In genomic region chr6:33740204-33740608, GRCh38 we compare ENCODE assay signal across 1 cellular context.
TF ChIP-seq lines count a peak whose summit lies in the region.

No MANE protein-coding gene starts in this region.

TF ChIP-seq in K562, 482 proteins besides CTCF, POLR2A, EP300 and RAD21 (continues in another document):
- TF ChIP-seq SMAD4 (CRISPR knock-in tag; conservative IDR thresholded peaks at IDR 0.05): 0 out of 2 replicates have a peak, but pooled peaks have one; percentile 64
- TF ChIP-seq MED1 (CRISPR knock-in tag; IDR thresholded peaks at IDR 0.05; ENCODE audit: borderline replicate concordance): no peak
- TF ChIP-seq GTF2A2 (tag; IDR thresholded peaks at IDR 0.05): no peak
- TF ChIP-seq ZNF134 (CRISPR knock-in tag; conservative IDR thresholded peaks at IDR 0.05): no peak
- no peak for TF ChIP-seq NCOA2 (IDR thresholded peaks at IDR 0.05; ENCODE audit: partially characterized antibody in 2 of 2)
- TF ChIP-seq ZNF740 (CRISPR knock-in tag; IDR thresholded peaks at IDR 0.05): no peak
- TF ChIP-seq ZNF740 (tag; IDR thresholded peaks at IDR 0.05): no peak
- TF ChIP-seq BRD9 (IDR thresholded peaks at IDR 0.05; ENCODE audit: low read depth, partially characterized antibody): no peak
- TF ChIP-seq ZNF146 (CRISPR knock-in tag; IDR thresholded peaks at IDR 0.05; ENCODE audit: unreplicated experiment): no peak
- no peak for TF ChIP-seq BRCA1 (IDR thresholded peaks at IDR 0.05)
- no peak for TF ChIP-seq BRCA1 (CRISPR knock-in tag; IDR thresholded peaks at IDR 0.05)
- TF ChIP-seq HMG20A (CRISPR knock-in tag; conservative IDR thresholded peaks at IDR 0.05): no peak
- no peak for TF ChIP-seq RBM34 (IDR thresholded peaks at IDR 0.05; ENCODE audit: borderline replicate concordance, insufficient read depth, low read length)
- TF ChIP-seq NONO (IDR thresholded peaks at IDR 0.05; ENCODE audit: low read depth in 2 of 2, low read length in 1 of 2): no peak
- TF ChIP-seq GABPA (tag; conservative IDR thresholded peaks at IDR 0.05; ENCODE audit: low read depth): peak; percentile 69
- no peak for TF ChIP-seq CTCFL (IDR thresholded peaks at IDR 0.05; ENCODE audit: borderline replicate concordance, insufficient read depth, low read depth, low read length, poor library complexity, severe bottlenecking)
- no peak for TF ChIP-seq DPF2 (IDR thresholded peaks at IDR 0.05)
- TF ChIP-seq ARID3A (IDR thresholded peaks at IDR 0.05; ENCODE audit: borderline replicate concordance, low read depth, low read length): no peak
- no peak for TF ChIP-seq PTBP1 (IDR thresholded peaks at IDR 0.05; ENCODE audit: low read depth, low read length)
- TF ChIP-seq MYC (IDR thresholded peaks at IDR 0.05; ENCODE audit: low read depth, low read length): no peak
- TF ChIP-seq MYC (CRISPR knock-in tag; IDR thresholded peaks at IDR 0.05; ENCODE audit: borderline replicate concordance, low read depth): no peak
- TF ChIP-seq CBFA2T2 (conservative IDR thresholded peaks at IDR 0.05): no peak
- TF ChIP-seq SRSF1 (IDR thresholded peaks at IDR 0.05; ENCODE audit: low read depth, low read length): no peak
- TF ChIP-seq ZKSCAN1 (IDR thresholded peaks at IDR 0.05; ENCODE audit: low read depth, low read length): no peak
- TF ChIP-seq NFRKB (IDR thresholded peaks at IDR 0.05; ENCODE audit: low read depth): no peak; the same call in 1 of the 2 replicates
- no peak for TF ChIP-seq MEF2D (tag; conservative IDR thresholded peaks at IDR 0.05; ENCODE audit: low read depth)
- TF ChIP-seq, protein P1, sequence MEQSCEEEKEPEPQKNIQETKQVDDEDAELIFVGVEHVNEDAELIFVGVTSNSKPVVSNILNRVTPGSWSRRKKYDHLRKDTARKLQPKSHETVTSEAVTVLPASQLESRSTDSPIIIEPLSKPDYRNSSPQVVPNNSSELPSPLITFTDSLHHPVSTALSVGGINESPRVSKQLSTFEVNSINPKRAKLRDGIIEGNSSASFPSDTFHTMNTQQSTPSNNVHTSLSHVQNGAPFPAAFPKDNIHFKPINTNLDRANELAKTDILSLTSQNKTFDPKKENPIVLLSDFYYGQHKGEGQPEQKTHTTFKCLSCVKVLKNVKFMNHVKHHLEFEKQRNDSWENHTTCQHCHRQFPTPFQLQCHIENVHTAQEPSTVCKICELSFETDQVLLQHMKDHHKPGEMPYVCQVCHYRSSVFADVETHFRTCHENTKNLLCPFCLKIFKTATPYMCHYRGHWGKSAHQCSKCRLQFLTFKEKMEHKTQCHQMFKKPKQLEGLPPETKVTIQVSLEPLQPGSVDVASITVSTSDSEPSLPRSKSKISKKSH (CRISPR knock-in tag; IDR thresholded peaks at IDR 0.05): no peak
- TF ChIP-seq ZNF695 (CRISPR knock-in tag; IDR thresholded peaks at IDR 0.05): no peak
- no peak for TF ChIP-seq CCAR2 (IDR thresholded peaks at IDR 0.05; ENCODE audit: low read depth, low read length)
- TF ChIP-seq TFAP4 (CRISPR knock-in tag; IDR thresholded peaks at IDR 0.05; ENCODE audit: borderline replicate concordance): no peak
- 0 out of 2 replicates have a peak, but pooled peaks have one; percentile 43 for TF ChIP-seq HDAC8 (tag; IDR thresholded peaks at IDR 0.05)
- no peak for TF ChIP-seq CBX3 (IDR thresholded peaks at IDR 0.05; ENCODE audit: borderline replicate concordance in 1 of 2, low read length in 2 of 2)
- TF ChIP-seq ZSCAN32 (CRISPR knock-in tag; IDR thresholded peaks at IDR 0.05): no peak
- no peak for TF ChIP-seq NBN (IDR thresholded peaks at IDR 0.05; ENCODE audit: low read depth)
- no peak for TF ChIP-seq KLF6 (CRISPR knock-in tag; IDR thresholded peaks at IDR 0.05; ENCODE audit: borderline replicate concordance)
- no peak for TF ChIP-seq ZFP30 (CRISPR knock-in tag; IDR thresholded peaks at IDR 0.05; ENCODE audit: borderline replicate concordance)
- no peak for TF ChIP-seq LARP7 (IDR thresholded peaks at IDR 0.05)
- TF ChIP-seq ZNF592 (IDR thresholded peaks at IDR 0.05): no peak
- no peak for TF ChIP-seq ZC3H4 (CRISPR knock-in tag; IDR thresholded peaks at IDR 0.05; ENCODE audit: borderline replicate concordance)
- TF ChIP-seq, protein P2, sequence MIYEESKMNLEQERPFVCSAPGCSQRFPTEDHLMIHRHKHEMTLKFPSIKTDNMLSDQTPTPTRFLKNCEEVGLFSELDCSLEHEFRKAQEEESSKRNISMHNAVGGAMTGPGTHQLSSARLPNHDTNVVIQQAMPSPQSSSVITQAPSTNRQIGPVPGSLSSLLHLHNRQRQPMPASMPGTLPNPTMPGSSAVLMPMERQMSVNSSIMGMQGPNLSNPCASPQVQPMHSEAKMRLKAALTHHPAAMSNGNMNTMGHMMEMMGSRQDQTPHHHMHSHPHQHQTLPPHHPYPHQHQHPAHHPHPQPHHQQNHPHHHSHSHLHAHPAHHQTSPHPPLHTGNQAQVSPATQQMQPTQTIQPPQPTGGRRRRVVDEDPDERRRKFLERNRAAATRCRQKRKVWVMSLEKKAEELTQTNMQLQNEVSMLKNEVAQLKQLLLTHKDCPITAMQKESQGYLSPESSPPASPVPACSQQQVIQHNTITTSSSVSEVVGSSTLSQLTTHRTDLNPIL (CRISPR knock-in tag; IDR thresholded peaks at IDR 0.05): no peak
- TF ChIP-seq JUN (IDR thresholded peaks at IDR 0.05; ENCODE audit: borderline replicate concordance, low read depth, low read length): 0 out of 2 replicates have a peak, but pooled peaks have one; percentile 38
- no peak; the same call in 1 of the 2 replicates for TF ChIP-seq JUN (CRISPR knock-in tag; IDR thresholded peaks at IDR 0.05; ENCODE audit: borderline replicate concordance)
- TF ChIP-seq RCOR1 (IDR thresholded peaks at IDR 0.05; ENCODE audit: borderline replicate concordance in 1 of 2, low read depth in 2 of 2, low read length in 2 of 2): no peak
- TF ChIP-seq HLTF (IDR thresholded peaks at IDR 0.05): no peak
- no peak for TF ChIP-seq IRF9 (tag; IDR thresholded peaks at IDR 0.05)
- TF ChIP-seq HDAC2 (IDR thresholded peaks at IDR 0.05): no peak
- no peak for TF ChIP-seq ZNF561 (CRISPR knock-in tag; conservative IDR thresholded peaks at IDR 0.05)
- TF ChIP-seq POLR2AphosphoS5 (IDR thresholded peaks at IDR 0.05; ENCODE audit: control insufficient read depth, insufficient read depth, low read depth, low read length): no peak
- TF ChIP-seq NR4A1 (CRISPR knock-in tag; IDR thresholded peaks at IDR 0.05): no peak
- no peak for TF ChIP-seq NR4A1 (tag; IDR thresholded peaks at IDR 0.05)
- TF ChIP-seq TRIM24 (IDR thresholded peaks at IDR 0.05): peak; percentile 23 to 46; a peak in 2 of 4 replicates
- TF ChIP-seq TAF9B (IDR thresholded peaks at IDR 0.05; ENCODE audit: partially characterized antibody): no peak
- TF ChIP-seq PYGO2 (tag; IDR thresholded peaks at IDR 0.05): no peak
- no peak for TF ChIP-seq WHSC1 (IDR thresholded peaks at IDR 0.05; ENCODE audit: low read length)
- no peak for TF ChIP-seq E2F3 (CRISPR knock-in tag; IDR thresholded peaks at IDR 0.05)
- TF ChIP-seq GATAD2B (IDR thresholded peaks at IDR 0.05; ENCODE audit: borderline replicate concordance): no peak
- TF ChIP-seq NCOA4 (IDR thresholded peaks at IDR 0.05; ENCODE audit: partially characterized antibody): no peak
- TF ChIP-seq ATF7 (IDR thresholded peaks at IDR 0.05): peak; percentile 77; the same call in 1 of the 2 replicates
- no peak for TF ChIP-seq BACH1 (tag; IDR thresholded peaks at IDR 0.05)
- TF ChIP-seq CTBP1 (IDR thresholded peaks at IDR 0.05; ENCODE audit: borderline replicate concordance): 0 out of 2 replicates have a peak, but pooled peaks have one; percentile 4
- no peak for TF ChIP-seq ZNF133 (CRISPR knock-in tag; IDR thresholded peaks at IDR 0.05)
